9 cellular contexts compared by ENCODE assay signal in the genomic region with DNA sequence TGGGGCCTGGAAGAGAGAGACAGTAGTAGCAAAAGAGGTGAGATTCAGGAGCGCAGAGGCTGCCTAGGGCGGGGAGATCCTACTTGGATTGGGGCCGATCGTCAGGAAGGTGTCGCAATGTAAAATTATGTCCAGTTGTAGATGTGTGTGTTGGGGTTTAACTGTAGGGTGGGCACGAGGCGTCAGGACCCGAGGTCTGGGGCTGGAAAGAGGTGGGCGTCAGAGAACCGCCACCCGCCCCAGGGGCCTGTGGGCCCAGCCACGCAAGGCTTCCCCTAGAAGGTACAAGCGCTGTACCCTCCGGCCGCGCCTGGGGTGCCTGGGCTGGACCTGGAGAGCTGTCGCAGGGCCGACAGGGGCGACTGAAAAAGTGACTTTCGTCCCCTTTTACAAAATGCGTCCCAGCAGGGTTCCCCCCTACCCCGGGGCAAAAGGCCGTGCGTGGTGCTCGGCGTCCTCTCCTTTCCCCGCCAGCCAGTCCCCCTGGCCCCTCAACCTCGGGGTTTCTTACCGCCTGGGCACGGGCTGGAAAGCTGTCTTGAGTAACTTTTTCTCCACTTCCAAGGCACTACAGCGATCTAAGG. TPM values are rescaled to one million over a fixed set of nuclear protein-coding genes. Genes with fewer than 3 reads are reported as not detected.
DNase-seq lines count a peak whose midpoint lies in the region; ATAC-seq and TF ChIP-seq lines count a peak whose summit lies in the region.
"Had no signal": no experiment of that assay in that cellular context is flagged by ENCODE, and none has a peak within 500 bp of the region (broad histone marks: within the 10 kb centered on the region; RNA-seq: fewer than 3 reads in every experiment).

No MANE protein-coding gene starts in this region.

- H3K9me3 Mint-ChIP-seq in CD8-positive, alpha-beta T cell, result no peaks in the 10 kb centered on the region

- CTCF ChIA-PET in CD8-positive, alpha-beta T cell (lab: Charles Lee), result no interaction called here

- H3K4me1 ChIP-seq in heart left ventricle, result peaks cover 0 to 29% (median 12%) of the 10 kb centered on the region in 12 donors
- H3K4me1 ChIP-seq in upper lobe of left lung, result peaks cover 33 to 68% (median 36%) of the 10 kb centered on the region in 4 donors
- H3K4me1 ChIP-seq in CD8-positive, alpha-beta T cell (ENCODE audit: insufficient read depth, low read length), result no peaks in the 10 kb centered on the region

- H3K9me3 ChIP-seq in heart left ventricle, result no peaks in the 10 kb centered on the region
- H3K9me3 ChIP-seq in upper lobe of left lung, result no peaks in the 10 kb centered on the region
- no peaks in the 10 kb centered on the region for H3K9me3 ChIP-seq in CD8-positive, alpha-beta T cell (ENCODE audit: low read length)
- H3K9me3 ChIP-seq: tibial nerve had no signal

- no peak for ATAC-seq in heart left ventricle
- ATAC-seq in Right ventricle myocardium inferior, result no peak
- no peak for ATAC-seq in upper lobe of left lung (ENCODE audit: low FRiP score in 2 of 2)
- no peak for ATAC-seq in CD8-positive, alpha-beta T cell
- no peak for ATAC-seq in GM18505 (IDR thresholded peaks at IDR 0.05; ENCODE audit: unreplicated experiment)

- TF ChIP-seq CTCF in heart left ventricle (IDR thresholded peaks at IDR 0.05) (no peak), brain microvascular endothelial cell (IDR thresholded peaks at IDR 0.05; ENCODE audit: low read depth, low read length, missing control alignments) (no peak), lower leg skin (IDR thresholded peaks at IDR 0.05) (no peak), upper lobe of left lung (IDR thresholded peaks at IDR 0.05) (no peak)
- TF ChIP-seq CTCF in CD8-positive, alpha-beta T cell (IDR thresholded peaks at IDR 0.05), result no peak

- H3K4me1 Mint-ChIP-seq in CD8-positive, alpha-beta T cell (ENCODE audit: low read depth), result peaks cover 27% of the 10 kb centered on the region

- H3K27ac ChIP-seq in heart left ventricle (peak overlapping the region in 11 of 12 donors; percentile 17 to 98 (median 95)), brain microvascular endothelial cell (no peak overlapping the region), upper lobe of left lung (peak overlapping the region; percentile 42 to 93 (median 80))
- no peak overlapping the region for H3K27ac ChIP-seq in CD8-positive, alpha-beta T cell (ENCODE audit: low read depth, low read length)
- H3K27ac ChIP-seq: tibial nerve had no signal

- intact Hi-C loops in heart left ventricle (cut with DNase I) (loop anchor here (2.0 to 10.0 kb wide), 20 partner anchors 87 to 1091 kb away; a partner anchor contains a TSS), Right ventricle myocardium inferior (cut with DNase I) (loop anchor here (2.0 to 10.0 kb wide), 5 partner anchors 91 to 1091 kb away; no protein-coding TSS in a partner anchor), lower leg skin (cut with DNase I; ENCODE audit: low total_unique reads) (loop anchor here (5.0 to 10.0 kb wide), 2 partner anchors 92 to 651 kb away; a partner anchor contains a TSS)
- intact Hi-C loops in CD8-positive, alpha-beta T cell (cut with DNase I, micrococcal nuclease), result no loop called here

- H3K4me3 ChIP-seq in heart left ventricle, result peak overlapping the region; percentile 62 to 94 (median 76)
- H3K4me3 ChIP-seq in brain microvascular endothelial cell (ENCODE audit: low read depth, low read length), result peak overlapping the region; percentile 64
- H3K4me3 ChIP-seq in lower leg skin (ENCODE audit: low read depth, poor library complexity, severe bottlenecking), result peak overlapping the region; percentile 75
- peak overlapping the region in 3 of 4 donors; percentile 48 to 71 (median 65) for H3K4me3 ChIP-seq in upper lobe of left lung
- no peak overlapping the region for H3K4me3 ChIP-seq in CD8-positive, alpha-beta T cell (ENCODE audit: low read depth, low read length)

- no peak for TF ChIP-seq EP300 in upper lobe of left lung (IDR thresholded peaks at IDR 0.05)

- WGBS in heart left ventricle, 4 donors, result 35 to 44% (median 40%) methylated on average over 27 to 31 of the region's 31 CpGs
- WGBS in lower leg skin, 2 donors, result 63 to 70% methylated on average over 31 of the region's 31 CpGs
- WGBS in upper lobe of left lung, 2 donors, result 15 to 16% methylated on average over 16 to 31 of the region's 31 CpGs

- no peak overlapping the region for H3K27ac Mint-ChIP-seq in CD8-positive, alpha-beta T cell

- H3K36me3 Mint-ChIP-seq in CD8-positive, alpha-beta T cell, result no peaks in the 10 kb centered on the region

- in situ Hi-C loops in brain microvascular endothelial cell (cut with HindIII; ENCODE audit: low pct_ligation_motif_present, low sequenced_read_pairs), result loop anchor here (25.0 kb wide), 1 partner anchor 653 kb away; a partner anchor contains a TSS

- no peak for TF ChIP-seq POLR2A in heart left ventricle (IDR thresholded peaks at IDR 0.05)
- no peak for TF ChIP-seq POLR2A in lower leg skin (IDR thresholded peaks at IDR 0.05)
- TF ChIP-seq POLR2A in upper lobe of left lung (IDR thresholded peaks at IDR 0.05), result no peak
- no peak for TF ChIP-seq POLR2A in GM18505 (IDR thresholded peaks at IDR 0.05; ENCODE audit: borderline replicate concordance, extremely low read depth, insufficient read depth, insufficient read length)

- H3K36me3 ChIP-seq in heart left ventricle (peaks cover 0 to 7% (median 0%) of the 10 kb centered on the region in 9 donors), brain microvascular endothelial cell (replicated peaks) (no peaks in the 10 kb centered on the region), upper lobe of left lung (no peaks in the 10 kb centered on the region)
- no peaks in the 10 kb centered on the region for H3K36me3 ChIP-seq in CD8-positive, alpha-beta T cell (ENCODE audit: insufficient read depth, low read length)
- H3K36me3 ChIP-seq: tibial nerve had no signal

- peaks cover 55% of the 10 kb centered on the region for H3K27me3 Mint-ChIP-seq in CD8-positive, alpha-beta T cell (ENCODE audit: low read depth)

- POLR2A ChIA-PET in CD8-positive, alpha-beta T cell (lab: Charles Lee), result no interaction called here

- H3K27me3 ChIP-seq in heart left ventricle, result peaks cover 0 to 88% (median 2%) of the 10 kb centered on the region in 9 donors
- peaks cover 56% of the 10 kb centered on the region for H3K27me3 ChIP-seq in brain microvascular endothelial cell (replicated peaks)
- peaks cover 0 to 56% (median 16%) of the 10 kb centered on the region in 4 donors for H3K27me3 ChIP-seq in upper lobe of left lung
- no peaks in the 10 kb centered on the region for H3K27me3 ChIP-seq in CD8-positive, alpha-beta T cell (ENCODE audit: insufficient read depth, low read length)

- H3K4me3 Mint-ChIP-seq in CD8-positive, alpha-beta T cell, result no peak overlapping the region

- DNase-seq in heart left ventricle (peak in 1 of 5 donors; percentile 41), Right ventricle myocardium inferior (ENCODE audit: missing footprints) (no peak), brain microvascular endothelial cell (no peak), lower leg skin (ENCODE audit: low spot score in 2 of 2) (peak in 1 of 2 donors; percentile 85), upper lobe of left lung (peak in 1 of 2 donors; percentile 81), NCI-H69 (lab: John Stamatoyannopoulos, UW) (no peak)
- no peak for DNase-seq in CD8-positive, alpha-beta T cell

RNA-seq across cellular contexts. Expression of a gene that starts 2.8 kb away (rescaled TPM):
- 100 to 1,000 TPM in 1 of 9 donors, 10 to 100 TPM in 8; 28.6 to 101 (median 46.0) TPM for total RNA-seq in heart left ventricle
- 10 to 100 TPM; 34.7 to 45.9 TPM for polyA plus RNA-seq in heart left ventricle
- total RNA-seq in Right ventricle myocardium inferior, result 38.8 TPM
- total RNA-seq in lower leg skin, result 100 to 1,000 TPM in 3 of 4 donors, 10 to 100 TPM in 1; 79.7 to 181 (median 150) TPM
- total RNA-seq in upper lobe of left lung, result 100 to 1,000 TPM in 2 of 6 donors, 10 to 100 TPM in 4; 50.9 to 157 (median 61.3) TPM
- total RNA-seq in CD8-positive, alpha-beta T cell, result not detected

Comparison
In these comparisons a context has a peak if more than half of its experiments do, and no peak if none do; other contexts are left out.
1. H3K27ac ChIP-seq: peak in heart left ventricle (11 of 12) and upper lobe of left lung (4 of 4); none in brain microvascular endothelial cell (single experiment) and CD8-positive, alpha-beta T cell (single experiment).
2. RNA of a gene that starts 2.8 kb away (total RNA-seq): 79.7 to 181 TPM in lower leg skin, 50.9 to 157 TPM in upper lobe of left lung, 28.6 to 101 TPM in heart left ventricle and 38.8 TPM in Right ventricle myocardium inferior (single experiment); not detected in CD8-positive, alpha-beta T cell; every median in the first group is over 10 times any median in the second.
3. intact Hi-C loops: an anchor here in heart left ventricle (2.0 to 10.0 kb wide), Right ventricle myocardium inferior (2.0 to 10.0 kb wide) and lower leg skin (5.0 to 10.0 kb wide); none called in CD8-positive, alpha-beta T cell.